8 cellular contexts compared by ENCODE assay signal in the genomic region with DNA sequence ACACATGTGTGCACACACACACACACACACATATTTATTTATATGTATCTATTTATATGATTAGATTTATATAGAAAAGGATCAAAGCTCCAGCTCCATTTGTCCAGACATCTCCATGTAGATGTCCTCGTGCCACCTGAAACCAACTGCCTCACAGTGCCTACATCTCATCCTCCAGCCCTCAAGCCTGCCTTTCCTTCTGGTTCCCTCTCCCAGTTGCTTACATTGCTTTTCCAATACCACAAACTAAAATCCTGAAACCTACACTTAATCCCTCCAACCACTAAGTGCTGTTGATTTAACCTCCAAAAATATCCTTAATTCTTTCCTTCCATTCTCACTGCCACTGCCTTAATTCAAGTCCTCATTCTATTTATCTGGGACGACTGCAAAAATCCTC.
"Had no signal": no experiment of that assay in that cellular context is flagged by ENCODE, and none has a peak within 500 bp of the region (broad histone marks: within the 10 kb centered on the region; RNA-seq: fewer than 3 reads in every experiment).

No MANE protein-coding gene starts in this region.

- H2AFZ ChIP-seq: GM23248 had no signal

- H3K27ac ChIP-seq: GM23248 had no signal

- H3K36me3 ChIP-seq: HAP-1 had no signal

- H3K4me1 ChIP-seq: HAP-1 had no signal

- FAIRE-seq: HTR-8/SVneo, K562 had no signal

- H3K9ac ChIP-seq: GM23248 had no signal

- DNase-seq: GM23248, GOT3, H7, HFFc6, IMR-90 had no signal

- H3K4me3 ChIP-seq: GM23248, HAP-1, K562 had no signal
